In genomic region chr2:224479826-224480225, GRCh38 we compare ENCODE assay signal across 16 cellular contexts.
"Had no signal": no experiment of that assay in that cellular context is flagged by ENCODE, and none has a peak within 500 bp of the region (broad histone marks: within the 10 kb centered on the region; RNA-seq: fewer than 3 reads in every experiment).

No MANE protein-coding gene starts in this region.

- H3K4me3 Mint-ChIP-seq: central memory CD8-positive, alpha-beta T cell had no signal

- H3K9me3 Mint-ChIP-seq: central memory CD8-positive, alpha-beta T cell had no signal

- H3K27ac ChIP-seq: colonic mucosa, heart left ventricle, left lung, spleen, tibial nerve, uterus had no signal

- ATAC-seq: heart left ventricle, left lung had no signal

- H3K4me1 ChIP-seq: colonic mucosa, heart left ventricle, left lung, spleen, tibial nerve, uterus had no signal

- H3K9me3 ChIP-seq: colonic mucosa, heart left ventricle, left lung, spleen, tibial nerve, uterus had no signal

- H3K27me3 ChIP-seq: colonic mucosa, heart left ventricle, left lung, spleen, tibial nerve, uterus had no signal

- DNase-seq: activated CD4-positive, alpha-beta T cell treated with anti-CD3 and anti-CD28 coated beads, Interleukin-2, amount 50 U/mL, for 1 hour; activated effector memory CD4-positive, alpha-beta T cell treated with anti-CD3 and anti-CD28 coated beads, Interleukin-2, amount 50 U/mL, for 16 hours; activated naive CD4-positive, alpha-beta T cell treated with anti-CD3 and anti-CD28 coated beads, Interleukin-2, amount 50 U/mL, for 16 hours; aorta; colonic mucosa; heart left ventricle; kidney; left lung; midbrain; occipital lobe; posterior cingulate gyrus; spleen; stimulated activated naive CD4-positive, alpha-beta T cell treated with Interleukin-2 at 50 U/mL for 16 hours; uterus had no signal

- H3K4me3 ChIP-seq: colonic mucosa, heart left ventricle, left lung, spleen, tibial nerve, uterus had no signal

- H3K27me3 Mint-ChIP-seq: central memory CD8-positive, alpha-beta T cell had no signal

- H3K36me3 ChIP-seq: uterus had no signal
